Comparison of ENCODE assay signal across 8 cellular contexts in the genomic region with DNA sequence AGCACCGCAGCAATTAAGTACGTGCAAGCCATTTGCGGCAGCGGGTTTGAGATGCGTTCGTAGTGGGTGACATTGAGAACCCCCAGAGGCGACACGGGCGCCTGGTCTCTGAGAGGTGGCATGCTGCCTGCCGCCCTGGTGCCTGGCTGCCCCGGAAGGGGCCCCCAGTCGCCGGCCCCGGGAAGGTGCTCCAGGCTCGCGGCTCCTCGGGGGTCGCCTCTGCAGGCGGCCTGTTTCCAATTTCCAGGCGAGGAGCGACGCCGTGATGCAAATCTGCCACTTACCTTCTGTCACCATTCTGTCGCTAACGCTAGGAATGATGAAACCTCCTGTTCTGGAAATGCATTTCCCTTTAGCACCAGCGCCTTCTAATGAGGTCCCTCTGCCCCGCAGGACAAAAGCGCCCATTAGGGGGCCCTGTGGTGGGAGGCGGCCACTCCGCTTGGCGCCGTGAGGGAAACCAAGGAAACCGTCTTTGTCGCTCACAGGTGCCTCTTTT. TPM values are rescaled to one million over a fixed set of nuclear protein-coding genes. Genes with fewer than 3 reads are reported as not detected.
DNase-seq lines count a peak whose midpoint lies in the region; ATAC-seq lines count a peak whose summit lies in the region.

No MANE protein-coding gene starts in this region.

- H3K4me3 ChIP-seq in SJCRH30: no peak overlapping the region

- H3K4me3 Mint-ChIP-seq in central memory CD8-positive, alpha-beta T cell: peak overlapping the region; percentile 66
- peak overlapping the region; percentile 66 for H3K4me3 Mint-ChIP-seq in natural killer cell treated with Interleukin-12 subunit alpha and Interleukin-12 subunit beta and Interleukin-15 and Interleukin-18, amount 100 ng/mL, for 72 hours

- ATAC-seq in central memory CD8-positive, alpha-beta T cell (replicated peaks; ENCODE audit: extremely low read depth, poor library complexity, severe bottlenecking): no peak
- ATAC-seq in natural killer cell treated with Interleukin-12 subunit alpha and Interleukin-12 subunit beta and Interleukin-15 and Interleukin-18, amount 100 ng/mL, for 72 hours: peak in 1 of 2 donors; percentile 48
- ATAC-seq in sciatic nerve: no peak
- ATAC-seq in GM18907 (IDR thresholded peaks at IDR 0.05; ENCODE audit: unreplicated experiment): no peak

- H3K27ac ChIP-seq in SJCRH30: no peak overlapping the region

- peak; percentile 74 for DNase-seq in G401 (ENCODE audit: low spot score)
- peak; percentile 20 for DNase-seq in NCI-H2029 treated with DMSO at 0.1 percent for 48 hours (lab: John Stamatoyannopoulos, UW)
- no peak for DNase-seq in central memory CD8-positive, alpha-beta T cell (ENCODE audit: low spot score in 2 of 2)
- DNase-seq in natural killer cell treated with Interleukin-12 subunit alpha and Interleukin-12 subunit beta and Interleukin-15 and Interleukin-18, amount 100 ng/mL, for 72 hours (ENCODE audit: low spot score): no peak
- DNase-seq in sciatic nerve (ENCODE audit: low spot score): no peak
- DNase-seq in SJCRH30: no peak
- no peak for DNase-seq in D341Med (ENCODE audit: low spot score)

- H3K9me3 ChIP-seq in SJCRH30 (replicated peaks): no peaks in the 10 kb centered on the region

- no peaks in the 10 kb centered on the region for H3K27me3 ChIP-seq in SJCRH30

- in situ Hi-C loops in G401 (cut with HindIII; ENCODE audit: low sequenced_read_pairs): no loop called here

- peaks cover under 1% of the 10 kb centered on the region for H3K9me3 Mint-ChIP-seq in central memory CD8-positive, alpha-beta T cell
- H3K9me3 Mint-ChIP-seq in natural killer cell treated with Interleukin-12 subunit alpha and Interleukin-12 subunit beta and Interleukin-15 and Interleukin-18, amount 100 ng/mL, for 72 hours: peaks cover under 1% of the 10 kb centered on the region

- H3K4me1 ChIP-seq in SJCRH30: no peaks in the 10 kb centered on the region

- no peak overlapping the region for H3K27ac Mint-ChIP-seq in central memory CD8-positive, alpha-beta T cell (ENCODE audit: low read depth)
- H3K27ac Mint-ChIP-seq in natural killer cell treated with Interleukin-12 subunit alpha and Interleukin-12 subunit beta and Interleukin-15 and Interleukin-18, amount 100 ng/mL, for 72 hours: no peak overlapping the region

- peaks cover 8% of the 10 kb centered on the region for H3K4me1 Mint-ChIP-seq in central memory CD8-positive, alpha-beta T cell
- peaks cover 5 to 8% of the 10 kb centered on the region in 2 donors for H3K4me1 Mint-ChIP-seq in natural killer cell treated with Interleukin-12 subunit alpha and Interleukin-12 subunit beta and Interleukin-15 and Interleukin-18, amount 100 ng/mL, for 72 hours (ENCODE audit: low read depth in 2 of 2)

- intact Hi-C loops in sciatic nerve (cut with DNase I): no loop called here

- H3K27me3 Mint-ChIP-seq in central memory CD8-positive, alpha-beta T cell: peaks cover 78% of the 10 kb centered on the region
- H3K27me3 Mint-ChIP-seq in natural killer cell treated with Interleukin-12 subunit alpha and Interleukin-12 subunit beta and Interleukin-15 and Interleukin-18, amount 100 ng/mL, for 72 hours: peaks cover 29 to 45% of the 10 kb centered on the region in 2 donors

- peaks cover 3% of the 10 kb centered on the region for H3K36me3 Mint-ChIP-seq in central memory CD8-positive, alpha-beta T cell (ENCODE audit: insufficient read depth)
- peaks cover 4% of the 10 kb centered on the region for H3K36me3 Mint-ChIP-seq in natural killer cell treated with Interleukin-12 subunit alpha and Interleukin-12 subunit beta and Interleukin-15 and Interleukin-18, amount 100 ng/mL, for 72 hours

- no peaks in the 10 kb centered on the region for H3K36me3 ChIP-seq in SJCRH30

RNA-seq across cellular contexts. Expression of gene KIF5C, which starts 13.0 kb away (rescaled TPM):
- total RNA-seq in G401 (2014; rRNA removed; shearing (Covaris generic)): 9.3 and 10.7 TPM in 2 replicates
- 1 to 10 TPM; 2.6 to 8.6 TPM for total RNA-seq in natural killer cell treated with Interleukin-12 subunit alpha and Interleukin-12 subunit beta and Interleukin-15 and Interleukin-18, amount 100 ng/mL, for 72 hours
- total RNA-seq in sciatic nerve: 62.7 TPM
- total RNA-seq in SJCRH30 (2014; rRNA removed; shearing (Covaris generic)): 5.8 and 6.6 TPM in 2 replicates

Comparison
In these comparisons a context has a peak if more than half of its experiments do, and no peak if none do; other contexts are left out.
1. DNase-seq: peak in G401 (single experiment) and NCI-H2029 treated with DMSO at 0.1 percent for 48 hours (single experiment); none in central memory CD8-positive, alpha-beta T cell (0 of 2), natural killer cell treated with Interleukin-12 subunit alpha and Interleukin-12 subunit beta and Interleukin-15 and Interleukin-18, amount 100 ng/mL, for 72 hours (single experiment), sciatic nerve (single experiment), SJCRH30 (0 of 2) and D341Med (single experiment).